In the genomic region with DNA sequence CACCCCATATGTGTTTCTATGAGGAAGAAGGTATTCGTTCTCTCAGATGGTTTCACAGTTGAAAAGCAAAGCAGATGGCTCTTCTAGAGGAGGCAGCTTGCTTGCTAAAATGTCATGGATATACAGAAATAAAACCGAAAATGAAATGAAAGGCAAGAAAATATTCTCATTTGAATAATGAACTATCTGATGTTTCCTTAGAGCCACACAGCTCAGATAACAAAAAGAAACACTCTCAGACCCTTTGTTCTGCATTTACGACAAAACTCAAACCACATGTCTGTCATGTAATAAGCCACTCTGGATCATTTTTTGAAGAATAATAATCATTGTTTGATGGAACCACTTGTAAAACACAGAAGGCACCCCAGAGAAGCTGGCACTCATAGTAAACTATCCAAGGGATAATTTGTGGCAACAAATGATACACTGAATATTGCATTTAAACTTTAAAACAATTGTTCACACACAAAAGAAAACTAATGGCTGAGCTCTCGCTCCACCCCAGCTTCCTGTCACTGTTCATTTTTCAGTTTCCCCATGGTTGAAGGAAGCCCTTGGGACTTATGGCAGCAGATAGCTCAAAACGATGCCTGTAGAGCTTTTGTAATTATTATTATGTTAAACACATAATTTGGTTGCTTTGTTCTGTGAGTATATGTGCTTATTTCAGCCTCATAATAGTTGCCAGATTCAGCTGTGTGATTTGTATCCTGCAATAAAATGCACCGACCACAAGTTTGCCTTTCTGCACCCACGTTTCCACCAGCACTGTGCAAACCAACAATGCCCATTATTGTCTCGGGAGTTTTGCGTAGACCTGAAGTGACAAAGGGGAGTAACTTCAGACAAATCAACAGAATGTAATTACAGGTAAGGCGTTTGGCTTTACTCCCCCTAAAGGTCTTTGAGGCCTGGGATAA, we compare ENCODE assay signal across 8 cellular contexts.
DNase-seq lines count a peak whose midpoint lies in the region; ATAC-seq and TF ChIP-seq lines count a peak whose summit lies in the region.

No MANE protein-coding gene starts in this region.

- no peaks in the 10 kb centered on the region for H3K4me1 ChIP-seq in colonic mucosa

- no peaks in the 10 kb centered on the region for H3K9me3 ChIP-seq in colonic mucosa

- H3K27ac ChIP-seq in colonic mucosa, result no peak overlapping the region

- H3K4me3 ChIP-seq in GM12864 (ENCODE audit: low read depth, low read length) (no peak overlapping the region; the same call in 1 of the 2 replicates), colonic mucosa (no peak overlapping the region)

- no peaks in the 10 kb centered on the region for H3K27me3 ChIP-seq in colonic mucosa

- no peaks in the 10 kb centered on the region for H3K9me3 Mint-ChIP-seq in T-helper 1 cell treated with Interleukin-12 subunit alpha and Interleukin-12 subunit beta and Interleukin-4 antibody, amounts not matched to agents 30 μg/mL and 1 μg/mL, for 36 hours

- H3K27me3 Mint-ChIP-seq in T-helper 1 cell treated with Interleukin-12 subunit alpha and Interleukin-12 subunit beta and Interleukin-4 antibody, amounts not matched to agents 30 μg/mL and 1 μg/mL, for 36 hours (ENCODE audit: low read depth), result no peaks in the 10 kb centered on the region

- H3K36me3 Mint-ChIP-seq in T-helper 1 cell treated with Interleukin-12 subunit alpha and Interleukin-12 subunit beta and Interleukin-4 antibody, amounts not matched to agents 30 μg/mL and 1 μg/mL, for 36 hours (ENCODE audit: low read depth), result no peaks in the 10 kb centered on the region

- intact Hi-C loops in colonic mucosa (cut with DNase I), result no loop called here

- peak; percentile 69 for ATAC-seq in GM19452 (IDR thresholded peaks at IDR 0.05; ENCODE audit: unreplicated experiment)
- peak; percentile 90 for ATAC-seq in HG03066 (IDR thresholded peaks at IDR 0.05; ENCODE audit: low read depth, unreplicated experiment)

- no peaks in the 10 kb centered on the region for H3K36me3 ChIP-seq in colonic mucosa

- peak overlapping the region; percentile 59 for H3K27ac Mint-ChIP-seq in T-helper 1 cell treated with Interleukin-12 subunit alpha and Interleukin-12 subunit beta and Interleukin-4 antibody, amounts not matched to agents 30 μg/mL and 1 μg/mL, for 36 hours

- TF ChIP-seq CTCF in GM12864 (IDR thresholded peaks at IDR 0.05; ENCODE audit: low read depth, low read length, missing control alignments) (no peak), colonic mucosa (IDR thresholded peaks at IDR 0.05) (no peak)

- H3K4me3 Mint-ChIP-seq in T-helper 1 cell treated with Interleukin-12 subunit alpha and Interleukin-12 subunit beta and Interleukin-4 antibody, amounts not matched to agents 30 μg/mL and 1 μg/mL, for 36 hours, result no peak overlapping the region

- H3K9ac ChIP-seq in colonic mucosa (ENCODE audit: low read depth in 2 of 2, low read length in 2 of 2), result no peak overlapping the region

- H3K4me1 Mint-ChIP-seq in T-helper 1 cell treated with Interleukin-12 subunit alpha and Interleukin-12 subunit beta and Interleukin-4 antibody, amounts not matched to agents 30 μg/mL and 1 μg/mL, for 36 hours (ENCODE audit: low read depth), result peaks cover 12% of the 10 kb centered on the region

- peak; percentile 49 for DNase-seq in GM12864 (ENCODE audit: low read depth)
- no peak for DNase-seq in HUDEP-2 (lab: John Stamatoyannopoulos, UW; ENCODE audit: unreplicated experiment in 76 of 76)
- DNase-seq in activated T-cell treated with anti-CD3 and anti-CD28 coated beads, Interleukin-2, amount 50 U/mL, for 48 hours, result no peak
- no peak for DNase-seq in colonic mucosa
- DNase-seq in HCEC 1CT, result no peak
